ENCODE assay signal across 22 cellular contexts in genomic region chr18:46471809-46472498, GRCh38.
"Had no signal": no experiment of that assay in that cellular context is flagged by ENCODE, and none has a peak within 500 bp of the region (broad histone marks: within the 10 kb centered on the region; RNA-seq: fewer than 3 reads in every experiment).

No MANE protein-coding gene starts in this region.

- H3K4me1 ChIP-seq: colonic mucosa, foreskin keratinocyte, left lung, lower lobe of right lung had no signal

- DNase-seq: colonic mucosa; cortex of kidney; effector CD8-positive, alpha-beta T cell; effector memory CD8-positive, alpha-beta T cell; endodermal cell; foreskin keratinocyte; heart left ventricle; hypothalamus; immature natural killer cell; islet precursor cell; kidney; kidney glomerular epithelial cell; left lung; left ventricle myocardium superior; lower lobe of right lung; mesenchymal stem cell; mucosa of descending colon; naive B cell had no signal

- H3K4me3 ChIP-seq: colonic mucosa, esophagus muscularis mucosa, gastroesophageal sphincter, heart left ventricle, hepatocyte, left lung, lower lobe of right lung, mucosa of descending colon had no signal

- ATAC-seq: effector memory CD8-positive, alpha-beta T cell; foreskin keratinocyte; gastroesophageal sphincter; heart left ventricle; left lung; left ventricle myocardium superior; lower lobe of right lung; mucosa of descending colon had no signal

- H3K9me3 ChIP-seq: colonic mucosa, esophagus muscularis mucosa, gastroesophageal sphincter, heart left ventricle, left lung, lower lobe of right lung, mucosa of descending colon had no signal

- H3K27me3 ChIP-seq: colonic mucosa, esophagus muscularis mucosa, gastroesophageal sphincter, heart left ventricle, hepatocyte, left lung had no signal

- H3K27ac ChIP-seq: colonic mucosa, epithelial cell of prostate, esophagus muscularis mucosa, foreskin keratinocyte, gastroesophageal sphincter, heart left ventricle, hepatocyte, left lung, lower lobe of right lung had no signal

- H3K36me3 ChIP-seq: colonic mucosa, esophagus muscularis mucosa, gastroesophageal sphincter, heart left ventricle, left lung, lower lobe of right lung had no signal
